Comparison of ENCODE assay signal across 17 cellular contexts in genomic region chr19:39542198-39542597, GRCh38. TPM values are rescaled to one million over a fixed set of nuclear protein-coding genes. Genes with fewer than 3 reads are reported as not detected.
DNase-seq lines count a peak whose midpoint lies in the region; ATAC-seq, FAIRE-seq and TF ChIP-seq lines count a peak whose summit lies in the region.
"Had no signal": no experiment of that assay in that cellular context is flagged by ENCODE, and none has a peak within 500 bp of the region (broad histone marks: within the 10 kb centered on the region; RNA-seq: fewer than 3 reads in every experiment).

No MANE protein-coding gene starts in this region.

- peaks cover 10% of the 10 kb centered on the region for H3K36me3 Mint-ChIP-seq in CD4-positive, alpha-beta T cell (ENCODE audit: low read depth)
- no peaks in the 10 kb centered on the region for H3K36me3 Mint-ChIP-seq in nephron (ENCODE audit: low read depth)

- H3K4me3 Mint-ChIP-seq in CD4-positive, alpha-beta T cell: peak overlapping the region; percentile 21
- peak overlapping the region in 2 of 3 experiments; percentile 30 to 54 for H3K4me3 Mint-ChIP-seq in nephron
- H3K4me3 Mint-ChIP-seq: nephron progenitor cell had no signal

- no peaks in the 10 kb centered on the region for H3K9me3 Mint-ChIP-seq in CD4-positive, alpha-beta T cell
- no peaks in the 10 kb centered on the region for H3K9me3 Mint-ChIP-seq in nephron
- H3K9me3 Mint-ChIP-seq: nephron progenitor cell had no signal

- POLR2A ChIA-PET in CD4-positive, alpha-beta T cell (lab: Charles Lee): interaction anchor here (1.2 kb wide), 1 partner anchor 9 kb away, joined by 3 read pairs; the partner anchor contains the start of gene EID2B
- POLR2A ChIA-PET in HEK293 (lab: Yijun Ruan, JAX): interaction anchor here (0.9 to 1.7 kb wide), 3 partner anchors 9 to 106 kb away, joined by 4 to 6 read pairs (median 5); partner anchors contain the start of genes EID2B and RPS16

- H3K4me1 Mint-ChIP-seq in CD4-positive, alpha-beta T cell (ENCODE audit: low read depth): peaks cover 87% of the 10 kb centered on the region
- H3K4me1 Mint-ChIP-seq in nephron: peaks cover 22% of the 10 kb centered on the region

- peak overlapping the region; percentile 96 for H3K27ac Mint-ChIP-seq in CD4-positive, alpha-beta T cell
- H3K27ac Mint-ChIP-seq in nephron: no peak overlapping the region
- H3K27ac Mint-ChIP-seq: nephron progenitor cell had no signal

- no peak for TF ChIP-seq CTCF in CD4-positive, alpha-beta T cell (IDR thresholded peaks at IDR 0.05)
- no peak for TF ChIP-seq CTCF in HEK293 (tag by site-specific recombination; IDR thresholded peaks at IDR 0.05)
- no peak for TF ChIP-seq CTCF in nephron (IDR thresholded peaks at IDR 0.05; ENCODE audit: unreplicated experiment in 3 of 3)

- no peak for FAIRE-seq in RCC 7860 (lab: Jason Lieb, UNC)
- FAIRE-seq: astrocyte had no signal

- no peaks in the 10 kb centered on the region for H3K27me3 ChIP-seq in CD4-positive, alpha-beta T cell (ENCODE audit: control insufficient read depth, insufficient read depth, low read length)
- H3K27me3 ChIP-seq: suprapubic skin had no signal

- peaks cover 2 to 12% of the 10 kb centered on the region in 2 experiments; a peak in 2 of 3 replicates for H3K36me3 ChIP-seq in HEK293 (ENCODE audit: control insufficient read depth in 2 of 2, insufficient read depth in 1 of 2, low read length in 2 of 2)
- H3K36me3 ChIP-seq: suprapubic skin, WERI-Rb-1 had no signal

- DNase-seq in CD4-positive, alpha-beta T cell: no peak
- DNase-seq in caudate nucleus (lab: John Stamatoyannopoulos, UW) (peak in 11 of 61 donors; percentile 0 to 23 (median 3)), NCI-H526 (lab: John Stamatoyannopoulos, UW) (no peak), RCC 7860 (ENCODE audit: low spot score) (no peak)
- no peak for DNase-seq in activated effector memory CD4-positive, alpha-beta T cell treated with Interleukin-2 at 50 U/mL for 16 hours
- DNase-seq in activated effector memory CD4-positive, alpha-beta T cell treated with anti-CD3 and anti-CD28 coated beads, Interleukin-2, amount 50 U/mL, for 16 hours: no peak
- DNase-seq: effector CD8-positive, alpha-beta T cell; kidney glomerular epithelial cell; NCI-H1048; NCI-H774; nephron progenitor cell; WERI-Rb-1 had no signal

- no peaks in the 10 kb centered on the region for H3K9me3 ChIP-seq in CD4-positive, alpha-beta T cell (ENCODE audit: control insufficient read depth, low read length)
- H3K9me3 ChIP-seq in HEK293 (ENCODE audit: control insufficient read depth, insufficient read depth, low read depth, low read length): no peaks in the 10 kb centered on the region
- H3K9me3 ChIP-seq: suprapubic skin had no signal

- CTCF ChIA-PET in CD4-positive, alpha-beta T cell (lab: Charles Lee): interaction anchor here (1.0 to 1.8 kb wide), 3 partner anchors 9 to 40 kb away, joined by 3 to 10 read pairs (median 3); partner anchors contain the start of gene EID2B
- CTCF ChIA-PET in HEK293 (lab: Yijun Ruan, JAX): interaction anchor here (0.6 to 5.3 kb wide), 19 partner anchors 9 to 883 kb away, joined by 3 to 37 read pairs (median 4); partner anchors contain the start of gene EID2B

- no peak overlapping the region for H3K4me3 ChIP-seq in HEK293 (ENCODE audit: low read depth, low read length)
- H3K4me3 ChIP-seq: skin epidermis, suprapubic skin had no signal

- intact Hi-C loops in CD4-positive, alpha-beta T cell (cut with DNase I, micrococcal nuclease): loop anchor here in 1 of 2 experiments (10.0 kb wide), 1 partner anchor 587 kb away; no protein-coding TSS in a partner anchor

- H3K27ac ChIP-seq in CD4-positive, alpha-beta T cell (ENCODE audit: low read depth, low read length): no peak overlapping the region
- H3K27ac ChIP-seq in HEK293 (ENCODE audit: extremely low read depth, low read depth, low read length): no peak overlapping the region
- peak overlapping the region; percentile 24 for H3K27ac ChIP-seq in caudate nucleus (ENCODE audit: low read depth, low read length)
- H3K27ac ChIP-seq: skin epidermis, suprapubic skin, WERI-Rb-1 had no signal

- H3K27me3 Mint-ChIP-seq in CD4-positive, alpha-beta T cell: no peaks in the 10 kb centered on the region
- peaks cover 17% of the 10 kb centered on the region for H3K27me3 Mint-ChIP-seq in nephron (ENCODE audit: low read depth)

- ATAC-seq in CD4-positive, alpha-beta T cell (ENCODE audit: poor library complexity): no peak

- peaks cover 16% of the 10 kb centered on the region for H3K4me1 ChIP-seq in HEK293 (ENCODE audit: control insufficient read depth, insufficient read depth, low read length)

TF ChIP-seq in HEK293, 187 proteins besides CTCF, POLR2A, EP300 and RAD21:
- TF ChIP-seq ZNF175 (tag by site-specific recombination; IDR thresholded peaks at IDR 0.05) (no peak), ZBTB17 (tag by site-specific recombination; IDR thresholded peaks at IDR 0.05) (peak; percentile 49; the same call in 1 of the 2 replicates)

RNA-seq across cellular contexts. Expression of gene EID2, which starts 2.2 kb away (rescaled TPM):
- total RNA-seq in CD4-positive, alpha-beta T cell: 10 to 100 TPM; 17.2 to 18.1 TPM

RNA-seq across cellular contexts. Expression of gene EID2B, which starts 9.5 kb away (rescaled TPM):
- 1 to 10 TPM; 5.0 to 5.1 TPM for total RNA-seq in CD4-positive, alpha-beta T cell

RNA-seq across cellular contexts. Expression of gene SELENOV, which starts 27.3 kb away (rescaled TPM):
- total RNA-seq in CD4-positive, alpha-beta T cell: not detected
- total RNA-seq: astrocyte, suprapubic skin had no signal

RNA-seq across cellular contexts. Expression of gene DLL3, which starts 43.5 kb away (rescaled TPM):
- not detected for total RNA-seq in CD4-positive, alpha-beta T cell
- total RNA-seq: suprapubic skin had no signal
